In genomic region chr3:188559069-188559410, GRCh38 we compare ENCODE assay signal across 26 cellular contexts.
A peak's percentile ranks its signal among the peaks of the same experiment; 100 is the strongest.
DNase-seq lines count a peak whose midpoint lies in the region; ATAC-seq and TF ChIP-seq lines count a peak whose summit lies in the region.
"Had no signal": no experiment of that assay in that cellular context is flagged by ENCODE, and none has a peak within 500 bp of the region (broad histone marks: within the 10 kb centered on the region; RNA-seq: fewer than 3 reads in every experiment).

No MANE protein-coding gene starts in this region.

- peak overlapping the region; percentile 28 for H3K27ac Mint-ChIP-seq in chondrocyte (ENCODE audit: unreplicated experiment)
- no peak overlapping the region for H3K27ac Mint-ChIP-seq in activated CD4-positive, alpha-beta T cell treated with anti-CD3 and anti-CD28 coated beads, Interleukin-2, amount 10 ng/mL, durations not matched to agents 24 days and 14 days
- H3K27ac Mint-ChIP-seq in CD8-positive, alpha-beta T cell: no peak overlapping the region
- H3K27ac Mint-ChIP-seq: activated CD4-positive, alpha-beta T cell treated with anti-CD3 and anti-CD28 coated beads, Interleukin-2, amount 10 ng/mL, durations not matched to agents 7 days and 5 days; activated naive CD4-positive, alpha-beta T cell treated with anti-CD3 and anti-CD28 coated beads for 36 hours; CD4-positive, alpha-beta memory T cell; dendritic cell treated with granulocyte-macrophage colony-stimulating factor and Interleukin-4, amounts not matched to agents 40 ng/mL and 50 ng/mL, for 4 days; GM23338; memory B cell; T-helper 17 cell had no signal

- intact Hi-C loops in activated CD4-positive, alpha-beta T cell treated with anti-CD3 and anti-CD28 coated beads, Interleukin-2, amount 10 ng/mL, durations not matched to agents 24 days and 14 days (cut with micrococcal nuclease): no loop called here
- intact Hi-C loops in CD8-positive, alpha-beta T cell (cut with DNase I, micrococcal nuclease): loop anchor here (10.0 kb wide), 1 partner anchor 814 kb away; the partner anchor contains the start of gene BCL6 (in 2 of the 2)

- no peaks in the 10 kb centered on the region for H3K36me3 ChIP-seq in MG63
- no peaks in the 10 kb centered on the region for H3K36me3 ChIP-seq in CD8-positive, alpha-beta T cell (ENCODE audit: insufficient read depth, low read length)
- H3K36me3 ChIP-seq: heart right ventricle, ovary, thyroid gland had no signal

- H3K36me3 Mint-ChIP-seq in chondrocyte (ENCODE audit: low read depth): peaks cover 2% of the 10 kb centered on the region
- H3K36me3 Mint-ChIP-seq in activated CD4-positive, alpha-beta T cell treated with anti-CD3 and anti-CD28 coated beads, Interleukin-2, amount 10 ng/mL, durations not matched to agents 24 days and 14 days (ENCODE audit: low read depth): no peaks in the 10 kb centered on the region
- no peaks in the 10 kb centered on the region for H3K36me3 Mint-ChIP-seq in CD8-positive, alpha-beta T cell

- H3K4me1 ChIP-seq in CD8-positive, alpha-beta T cell (ENCODE audit: insufficient read depth, low read length): no peaks in the 10 kb centered on the region
- H3K4me1 ChIP-seq: thyroid gland had no signal

- ATAC-seq in CD8-positive, alpha-beta T cell: no peak
- ATAC-seq in HG03342 (IDR thresholded peaks at IDR 0.05; ENCODE audit: unreplicated experiment): no peak
- ATAC-seq: GM23338, left colon, T-helper 17 cell had no signal

- CTCF ChIA-PET in CD8-positive, alpha-beta T cell (lab: Charles Lee): interaction anchor here (1.3 to 1.5 kb wide), 2 partner anchors 812 to 818 kb away, joined by 3 to 7 read pairs; no protein-coding TSS in a partner anchor

- H3K9me3 ChIP-seq in MG63: no peaks in the 10 kb centered on the region
- H3K9me3 ChIP-seq in CD8-positive, alpha-beta T cell (ENCODE audit: low read length): no peaks in the 10 kb centered on the region
- H3K9me3 ChIP-seq: heart right ventricle, ovary, thyroid gland had no signal

- no peak overlapping the region for H3K27ac ChIP-seq in CD8-positive, alpha-beta T cell (ENCODE audit: low read depth, low read length)
- H3K27ac ChIP-seq: ovary, thyroid gland, VCaP had no signal

- no peaks in the 10 kb centered on the region; the same call in 1 of the 2 replicates for H3K27me3 ChIP-seq in MG63
- H3K27me3 ChIP-seq in CD8-positive, alpha-beta T cell (ENCODE audit: insufficient read depth, low read length): no peaks in the 10 kb centered on the region
- H3K27me3 ChIP-seq: heart right ventricle, ovary, thyroid gland had no signal

- peaks cover 25% of the 10 kb centered on the region for H3K4me1 Mint-ChIP-seq in chondrocyte (ENCODE audit: low read depth)
- H3K4me1 Mint-ChIP-seq in activated CD4-positive, alpha-beta T cell treated with anti-CD3 and anti-CD28 coated beads, Interleukin-2, amount 10 ng/mL, durations not matched to agents 24 days and 14 days: peaks cover 17% of the 10 kb centered on the region
- H3K4me1 Mint-ChIP-seq in CD8-positive, alpha-beta T cell (ENCODE audit: low read depth): peaks cover 12% of the 10 kb centered on the region
- H3K4me1 Mint-ChIP-seq: GM23338, T-helper 17 cell had no signal

- H3K4me3 Mint-ChIP-seq in chondrocyte (ENCODE audit: unreplicated experiment): no peak overlapping the region
- no peak overlapping the region for H3K4me3 Mint-ChIP-seq in activated CD4-positive, alpha-beta T cell treated with anti-CD3 and anti-CD28 coated beads, Interleukin-2, amount 10 ng/mL, durations not matched to agents 24 days and 14 days
- H3K4me3 Mint-ChIP-seq in CD8-positive, alpha-beta T cell: no peak overlapping the region
- H3K4me3 Mint-ChIP-seq: activated CD4-positive, alpha-beta T cell treated with anti-CD3 and anti-CD28 coated beads, Interleukin-2, amount 10 ng/mL, durations not matched to agents 7 days and 5 days; activated naive CD4-positive, alpha-beta T cell treated with anti-CD3 and anti-CD28 coated beads for 36 hours; CD4-positive, alpha-beta memory T cell; dendritic cell treated with granulocyte-macrophage colony-stimulating factor and Interleukin-4, amounts not matched to agents 40 ng/mL and 50 ng/mL, for 4 days; GM23338; memory B cell; T-helper 17 cell had no signal

- H3K27me3 Mint-ChIP-seq in chondrocyte (ENCODE audit: low read depth): no peaks in the 10 kb centered on the region
- H3K27me3 Mint-ChIP-seq in activated CD4-positive, alpha-beta T cell treated with anti-CD3 and anti-CD28 coated beads, Interleukin-2, amount 10 ng/mL, durations not matched to agents 24 days and 14 days: no peaks in the 10 kb centered on the region
- no peaks in the 10 kb centered on the region for H3K27me3 Mint-ChIP-seq in CD8-positive, alpha-beta T cell (ENCODE audit: low read depth)
- H3K27me3 Mint-ChIP-seq: activated CD4-positive, alpha-beta T cell treated with anti-CD3 and anti-CD28 coated beads, Interleukin-2, amount 10 ng/mL, durations not matched to agents 7 days and 5 days; CD4-positive, alpha-beta memory T cell; dendritic cell treated with granulocyte-macrophage colony-stimulating factor and Interleukin-4, amounts not matched to agents 40 ng/mL and 50 ng/mL, for 4 days; memory B cell; T-helper 17 cell had no signal

- TF ChIP-seq CTCF in AG10803 (conservative IDR thresholded peaks at IDR 0.05; ENCODE audit: low read length) (no peak), chondrocyte (IDR thresholded peaks at IDR 0.05) (no peak)
- no peak for TF ChIP-seq CTCF in CD8-positive, alpha-beta T cell (IDR thresholded peaks at IDR 0.05)

- no peak overlapping the region for H3K4me3 ChIP-seq in AG10803 (ENCODE audit: low read length)
- no peak overlapping the region for H3K4me3 ChIP-seq in MG63
- no peak overlapping the region for H3K4me3 ChIP-seq in CD8-positive, alpha-beta T cell (ENCODE audit: low read depth, low read length)
- H3K4me3 ChIP-seq: GM23338, heart right ventricle, ovary, thyroid gland had no signal

- POLR2A ChIA-PET in CD8-positive, alpha-beta T cell (lab: Charles Lee): no interaction called here

- DNase-seq in AG10803 (ENCODE audit: low read depth): peak; percentile 55
- peak; percentile 41 for DNase-seq in HCEC 1CT
- no peak for DNase-seq in chondrocyte (ENCODE audit: low spot score)
- peak; percentile 66 for DNase-seq in myocyte (ENCODE audit: low read depth)
- no peak for DNase-seq in MG63
- no peak for DNase-seq in activated CD4-positive, alpha-beta T cell treated with anti-CD3 and anti-CD28 coated beads, Interleukin-2, amount 10 ng/mL, durations not matched to agents 24 days and 14 days
- DNase-seq in CD8-positive, alpha-beta T cell: no peak
- DNase-seq: activated CD4-positive, alpha-beta T cell treated with anti-CD3 and anti-CD28 coated beads, Interleukin-2, amount 10 ng/mL, durations not matched to agents 7 days and 5 days; activated naive CD4-positive, alpha-beta T cell treated with anti-CD3 and anti-CD28 coated beads for 36 hours; amygdala; CD4-positive, alpha-beta memory T cell; heart right ventricle; left colon; NCI-H2171 treated with DMSO at 0.1 percent for 48 hours; NCI-H524 treated with DMSO at 0.1 percent for 48 hours; ovary; retina; stimulated activated CD4-positive, alpha-beta T cell treated with anti-CD3 and anti-CD28 coated beads, Interleukin-4, amount 100 ng/mL, for 1 hour; stimulated activated naive CD8-positive, alpha-beta T cell treated with anti-CD3 and anti-CD28 coated beads, Interleukin-15, Interleukin-2, amounts not matched to agents 100 U/mL and 50 U/mL, for 24 hours; T-helper 17 cell; thyroid gland had no signal

- no peaks in the 10 kb centered on the region for H3K9me3 Mint-ChIP-seq in chondrocyte (ENCODE audit: low read depth)
- no peaks in the 10 kb centered on the region for H3K9me3 Mint-ChIP-seq in activated CD4-positive, alpha-beta T cell treated with anti-CD3 and anti-CD28 coated beads, Interleukin-2, amount 10 ng/mL, durations not matched to agents 24 days and 14 days
- no peaks in the 10 kb centered on the region for H3K9me3 Mint-ChIP-seq in CD8-positive, alpha-beta T cell
- H3K9me3 Mint-ChIP-seq: activated CD4-positive, alpha-beta T cell treated with anti-CD3 and anti-CD28 coated beads, Interleukin-2, amount 10 ng/mL, durations not matched to agents 7 days and 5 days; activated naive CD4-positive, alpha-beta T cell treated with anti-CD3 and anti-CD28 coated beads for 36 hours; CD4-positive, alpha-beta memory T cell; dendritic cell treated with granulocyte-macrophage colony-stimulating factor and Interleukin-4, amounts not matched to agents 40 ng/mL and 50 ng/mL, for 4 days; GM23338; memory B cell had no signal

Comparison
In these comparisons a context has a peak if more than half of its experiments do, and no peak if none do; other contexts are left out.
1. DNase-seq: peak in AG10803 (single experiment), HCEC 1CT (single experiment) and myocyte (single experiment); none in chondrocyte (single experiment), MG63 (single experiment), activated CD4-positive, alpha-beta T cell treated with anti-CD3 and anti-CD28 coated beads, Interleukin-2, amount 10 ng/mL, durations not matched to agents 24 days and 14 days (single experiment) and CD8-positive, alpha-beta T cell (0 of 7).